9 cellular contexts compared by ENCODE assay signal in the genomic region with DNA sequence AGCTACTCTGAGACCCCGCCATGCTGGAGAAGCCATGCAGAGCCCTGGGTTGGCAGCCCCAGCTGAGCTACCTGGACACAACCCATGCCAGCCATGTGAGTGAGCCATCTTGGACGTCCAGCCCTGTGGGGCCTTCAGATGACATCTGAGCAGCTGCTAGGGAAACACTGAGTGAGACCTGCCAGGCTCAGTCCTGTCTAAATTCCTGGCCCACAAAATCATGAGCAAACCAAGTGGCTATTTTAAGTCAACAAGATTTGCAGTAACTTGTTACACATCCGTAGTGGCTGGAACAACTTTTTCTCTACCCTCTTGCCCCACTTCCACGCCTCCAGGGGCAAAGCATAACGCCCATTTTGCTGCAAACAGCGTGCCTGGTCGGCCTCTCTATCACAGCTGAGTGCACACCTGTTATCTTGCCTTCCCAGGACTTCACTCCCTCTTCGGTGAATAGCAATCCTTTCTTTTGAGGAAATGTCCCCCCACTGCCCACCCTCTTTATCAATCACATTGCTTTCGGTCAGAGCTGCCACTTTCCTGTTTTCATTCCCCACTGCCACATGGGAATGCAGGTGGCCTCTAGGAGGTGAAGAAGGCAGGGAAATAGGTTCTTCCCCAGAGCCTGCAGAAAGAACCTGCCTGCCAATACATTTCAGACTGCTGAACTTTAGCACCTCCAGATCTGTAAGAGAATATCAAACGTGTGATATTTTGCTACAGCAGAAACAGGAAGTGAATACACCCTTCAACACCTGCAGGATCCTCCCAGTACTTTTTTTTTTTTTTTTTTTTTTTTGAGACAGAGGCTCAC. TPM values are rescaled to one million over a fixed set of nuclear protein-coding genes. Genes with fewer than 3 reads are reported as not detected.
A peak's percentile ranks its signal among the peaks of the same experiment; 100 is the strongest.
DNase-seq lines count a peak whose midpoint lies in the region; ATAC-seq and TF ChIP-seq lines count a peak whose summit lies in the region.
"Had no signal": no experiment of that assay in that cellular context is flagged by ENCODE, and none has a peak within 500 bp of the region (broad histone marks: within the 10 kb centered on the region; RNA-seq: fewer than 3 reads in every experiment).

No MANE protein-coding gene starts in this region.

- peak; percentile 64 for DNase-seq in activated CD8-positive, alpha-beta memory T cell treated with anti-CD3 and anti-CD28 coated beads for 24 hours
- no peak for DNase-seq in activated CD8-positive, alpha-beta memory T cell treated with anti-CD3 and anti-CD28 coated beads, Interleukin-2, amount 50 U/mL, for 48 hours
- DNase-seq in colonic mucosa (peak; percentile 52), ascending aorta (ENCODE audit: low spot score in 2 of 2) (no peak)

- peak overlapping the region; percentile 35 to 51 for H3K9ac ChIP-seq in colonic mucosa (ENCODE audit: low read depth in 2 of 2, low read length in 2 of 2)
- H3K9ac ChIP-seq in skeletal muscle tissue (ENCODE audit: low read depth in 1 of 3, low read length in 3 of 3) = peak overlapping the region in 2 of 3 donors; percentile 68 to 75

- H3K4me1 ChIP-seq in colonic mucosa (no peaks in the 10 kb centered on the region), skeletal muscle tissue (ENCODE audit: control insufficient read depth in 3 of 3, insufficient read depth in 3 of 3, low read length in 3 of 3) (peaks cover 8 to 18% (median 8%) of the 10 kb centered on the region in 3 donors), ascending aorta (no peaks in the 10 kb centered on the region)

- intact Hi-C loops in colonic mucosa (cut with DNase I) = loop anchor here (10.0 kb wide), 1 partner anchor 63 kb away; no protein-coding TSS in a partner anchor
- intact Hi-C loops in ascending aorta (cut with DNase I) = no loop called here

- H3K4me3 ChIP-seq in colonic mucosa = no peak overlapping the region
- H3K4me3 ChIP-seq in skeletal muscle tissue (ENCODE audit: low read length in 3 of 3) = peak overlapping the region in 2 of 3 donors; percentile 25 to 41
- H3K4me3 ChIP-seq in ascending aorta = no peak overlapping the region

- ATAC-seq in HG03354 (IDR thresholded peaks at IDR 0.05; ENCODE audit: poor library complexity, severe bottlenecking, unreplicated experiment) = peak; percentile 58
- no peak for ATAC-seq in GM18873 (IDR thresholded peaks at IDR 0.05; ENCODE audit: low FRiP score, unreplicated experiment)
- no peak for ATAC-seq in HG02870 (IDR thresholded peaks at IDR 0.05; ENCODE audit: unreplicated experiment)
- ATAC-seq: Panc1 had no signal

- TF ChIP-seq CTCF in colonic mucosa (IDR thresholded peaks at IDR 0.05) (no peak), ascending aorta (IDR thresholded peaks at IDR 0.05) (no peak)

- H3K27ac ChIP-seq in colonic mucosa = peak overlapping the region; percentile 65
- H3K27ac ChIP-seq in skeletal muscle tissue (ENCODE audit: low read depth, low read length) = peak overlapping the region; percentile 59
- no peak overlapping the region for H3K27ac ChIP-seq in ascending aorta

- H3K27me3 ChIP-seq in colonic mucosa = no peaks in the 10 kb centered on the region
- H3K27me3 ChIP-seq in skeletal muscle tissue (ENCODE audit: control insufficient read depth in 3 of 3, insufficient read depth in 3 of 3, low read length in 3 of 3) = no peaks in the 10 kb centered on the region
- H3K27me3 ChIP-seq in ascending aorta = no peaks in the 10 kb centered on the region

- H3K36me3 ChIP-seq in colonic mucosa = no peaks in the 10 kb centered on the region
- no peaks in the 10 kb centered on the region for H3K36me3 ChIP-seq in skeletal muscle tissue (ENCODE audit: control insufficient read depth in 3 of 3, insufficient read depth in 3 of 3, low read length in 3 of 3)
- no peaks in the 10 kb centered on the region for H3K36me3 ChIP-seq in ascending aorta

- H3K9me3 ChIP-seq in colonic mucosa (no peaks in the 10 kb centered on the region), skeletal muscle tissue (ENCODE audit: control insufficient read depth in 3 of 3, low read length in 3 of 3) (no peaks in the 10 kb centered on the region), ascending aorta (no peaks in the 10 kb centered on the region)

RNA-seq across cellular contexts. Expression of gene SCIMP, which starts 7.4 kb away (rescaled TPM):
- 1 to 10 TPM in 1 of 2 donors, under 1 TPM in 1; 0.86 to 1.5 TPM for total RNA-seq in colonic mucosa
- total RNA-seq in skeletal muscle tissue = 2.1 TPM
- total RNA-seq in ascending aorta = 0.21 TPM

RNA-seq across cellular contexts. Expression of gene RABEP1, which starts 40.0 kb away (rescaled TPM):
- total RNA-seq in colonic mucosa = 10 to 100 TPM; 22.6 to 23.2 TPM
- 26.6 TPM for total RNA-seq in skeletal muscle tissue
- total RNA-seq in ascending aorta = 9.3 TPM

RNA-seq across cellular contexts. Expression of gene ZNF594, which starts 50.4 kb away (rescaled TPM):
- total RNA-seq in colonic mucosa (1 to 10 TPM; 3.7 to 4.0 TPM), skeletal muscle tissue (8.9 TPM), ascending aorta (0.21 TPM)

Comparison
In these comparisons a context has a peak if more than half of its experiments do, and no peak if none do; other contexts are left out.
1. DNase-seq: peak in activated CD8-positive, alpha-beta memory T cell treated with anti-CD3 and anti-CD28 coated beads for 24 hours (single experiment) and colonic mucosa (single experiment); none in activated CD8-positive, alpha-beta memory T cell treated with anti-CD3 and anti-CD28 coated beads, Interleukin-2, amount 50 U/mL, for 48 hours (single experiment) and ascending aorta (0 of 2).
2. H3K27ac ChIP-seq: peak in colonic mucosa (single experiment) and skeletal muscle tissue (single experiment); none in ascending aorta (0 of 2).
3. H3K4me3 ChIP-seq: peak in skeletal muscle tissue (2 of 3); none in colonic mucosa (single experiment) and ascending aorta (0 of 2).